In genomic region chr10:25300073-25300472, GRCh38 we compare ENCODE assay signal across 28 cellular contexts.
"Had no signal": no experiment of that assay in that cellular context is flagged by ENCODE, and none has a peak within 500 bp of the region (broad histone marks: within the 10 kb centered on the region; RNA-seq: fewer than 3 reads in every experiment).

No MANE protein-coding gene starts in this region.

- H3K27me3 ChIP-seq: colonic mucosa, esophagus squamous epithelium, heart right ventricle, left lung, right atrium auricular region, stomach, testis, tibial artery had no signal

- H3K4me1 ChIP-seq: colonic mucosa, esophagus squamous epithelium, left lung, prostate gland, right atrium auricular region, stomach, testis, tibial artery had no signal

- H3K4me3 ChIP-seq: colonic mucosa, esophagus squamous epithelium, heart right ventricle, left lung, prostate gland, right atrium auricular region, smooth muscle cell, stomach, testis, tibial artery had no signal

- DNase-seq: colonic mucosa; effector memory CD4-positive, alpha-beta T cell; erythroblast; esophagus squamous epithelium; foreskin melanocyte; glutamatergic neuron; heart right ventricle; hippocampal formation; left cardiac atrium; left lung; mesenchymal stem cell; midbrain; naive thymus-derived CD4-positive, alpha-beta T cell; nucleus accumbens; stimulated activated CD4-positive, alpha-beta T cell treated with anti-CD3 and anti-CD28 coated beads, Interleukin-12 subunit alpha, Interleukin-12 subunit beta, amount 100 ng/mL, for 4 hours; stimulated activated CD4-positive, alpha-beta T cell treated with anti-CD3 and anti-CD28 coated beads, Interleukin-1b, Interleukin-23, amount 100 ng/mL, for 48 hours; stimulated activated CD4-positive, alpha-beta T cell treated with anti-CD3 and anti-CD28 coated beads, Interleukin-4, amount 100 ng/mL, for 1 hour; stimulated activated CD8-positive, alpha-beta memory T cell treated with anti-CD3 and anti-CD28 coated beads, Interleukin-4, amount 100 ng/mL, for 48 hours; stimulated activated naive CD4-positive, alpha-beta T cell; stomach; testis; tibial artery had no signal

- H3K36me3 Mint-ChIP-seq: naive thymus-derived CD4-positive, alpha-beta T cell; type B pancreatic cell had no signal

- H3K9me3 ChIP-seq: colonic mucosa, esophagus squamous epithelium, heart right ventricle, prostate gland, right atrium auricular region, stomach, testis, tibial artery had no signal

- H3K36me3 ChIP-seq: colonic mucosa, esophagus squamous epithelium, heart right ventricle, left lung, prostate gland, right atrium auricular region, stomach, tibial artery had no signal

- H3K27ac ChIP-seq: colonic mucosa, esophagus squamous epithelium, heart right ventricle, left lung, prostate gland, right atrium auricular region, stomach, testis, tibial artery had no signal

- H3K4me1 Mint-ChIP-seq: naive thymus-derived CD4-positive, alpha-beta T cell; nephron had no signal

- H3K4me2 ChIP-seq: smooth muscle cell had no signal

- H3K27me3 Mint-ChIP-seq: dendritic cell treated with granulocyte-macrophage colony-stimulating factor and Interleukin-4, amounts not matched to agents 40 ng/mL and 50 ng/mL, for 4 days; naive thymus-derived CD4-positive, alpha-beta T cell; type B pancreatic cell had no signal

- H3K4me3 Mint-ChIP-seq: dendritic cell treated with granulocyte-macrophage colony-stimulating factor and Interleukin-4, amounts not matched to agents 40 ng/mL and 50 ng/mL, for 4 days; naive thymus-derived CD4-positive, alpha-beta T cell; nephron; type B pancreatic cell had no signal

- H3K9me3 Mint-ChIP-seq: nephron, type B pancreatic cell had no signal

- H3K27ac Mint-ChIP-seq: dendritic cell treated with granulocyte-macrophage colony-stimulating factor and Interleukin-4, amounts not matched to agents 40 ng/mL and 50 ng/mL, for 4 days; naive thymus-derived CD4-positive, alpha-beta T cell; nephron; type B pancreatic cell had no signal
